11 cellular contexts compared by ENCODE assay signal in genomic region chr18:75214766-75215515, GRCh38. TPM values are rescaled to one million over a fixed set of nuclear protein-coding genes. Genes with fewer than 3 reads are reported as not detected.
A peak's percentile ranks its signal among the peaks of the same experiment; 100 is the strongest.
DNase-seq lines count a peak whose midpoint lies in the region; ATAC-seq and TF ChIP-seq lines count a peak whose summit lies in the region.
"Had no signal": no experiment of that assay in that cellular context is flagged by ENCODE, and none has a peak within 500 bp of the region (broad histone marks: within the 10 kb centered on the region; RNA-seq: fewer than 3 reads in every experiment).

No MANE protein-coding gene starts in this region.

- no peak overlapping the region for H2AFZ ChIP-seq in DND-41 (ENCODE audit: low read depth, low read length)
- no peak overlapping the region for H2AFZ ChIP-seq in PC-9

- CTCF ChIA-PET in PC-9 (lab: Charles Lee): no interaction called here

- peaks cover 22% of the 10 kb centered on the region for H3F3A ChIP-seq in PC-9 (ENCODE audit: insufficient read depth, low read depth)

- H4K20me1 ChIP-seq in DND-41 (ENCODE audit: insufficient read depth, low read length) (peaks cover 24% of the 10 kb centered on the region; the same call in 1 of the 2 replicates), PC-9 (ENCODE audit: insufficient read depth) (no peaks in the 10 kb centered on the region)

- H3K27ac Mint-ChIP-seq in nephron: peak overlapping the region; percentile 92 to 99 (median 95)

- H3K9me3 ChIP-seq in DND-41 (ENCODE audit: insufficient read depth, low read length, severe bottlenecking): no peaks in the 10 kb centered on the region
- no peaks in the 10 kb centered on the region for H3K9me3 ChIP-seq in colonic mucosa
- no peaks in the 10 kb centered on the region for H3K9me3 ChIP-seq in PC-9 (ENCODE audit: insufficient read depth, low read depth)

- ATAC-seq in DND-41 (ENCODE audit: insufficient read depth, low read depth): no peak
- no peak for ATAC-seq in HG03354 (IDR thresholded peaks at IDR 0.05; ENCODE audit: poor library complexity, severe bottlenecking, unreplicated experiment)
- ATAC-seq in HG03342 (IDR thresholded peaks at IDR 0.05; ENCODE audit: unreplicated experiment): no peak

- peaks cover 6% of the 10 kb centered on the region; the same call in 1 of the 2 replicates for H3K36me3 ChIP-seq in DND-41 (ENCODE audit: insufficient read depth, low read length)
- H3K36me3 ChIP-seq in colonic mucosa: no peaks in the 10 kb centered on the region
- H3K36me3 ChIP-seq in PC-9 (ENCODE audit: low read depth): no peaks in the 10 kb centered on the region

- DNase-seq in DND-41 (no peak), NCI-H2081 (lab: John Stamatoyannopoulos, UW) (peak; percentile 14 to 59), colonic mucosa (peak; percentile 54), NCI-H1105 treated with DMSO at 0.1 percent for 48 hours (lab: John Stamatoyannopoulos, UW) (no peak), PC-9 (no peak)
- DNase-seq: DMS 273 treated with DMSO at 0.1 percent for 48 hours, GM23248 had no signal

- H3K4me1 Mint-ChIP-seq in nephron: peaks cover 82% of the 10 kb centered on the region

- TF ChIP-seq CTCF in DND-41 (IDR thresholded peaks at IDR 0.05; ENCODE audit: borderline replicate concordance, extremely low read depth, low read length, poor library complexity, severe bottlenecking) (no peak), colonic mucosa (IDR thresholded peaks at IDR 0.05) (no peak), nephron (IDR thresholded peaks at IDR 0.05; ENCODE audit: unreplicated experiment in 3 of 3) (no peak), PC-9 (conservative IDR thresholded peaks at IDR 0.05) (no peak)

- no TSS peak for BruUV-seq in PC-9 (replicated peaks; lab: Mats Ljungman, UMichigan)

- H3K27ac ChIP-seq in DND-41 (ENCODE audit: low read length): peak overlapping the region; percentile 51
- H3K27ac ChIP-seq in colonic mucosa: peak overlapping the region; percentile 84
- no peak overlapping the region for H3K27ac ChIP-seq in PC-9
- H3K27ac ChIP-seq: GM23248, VCaP had no signal

- intact Hi-C loops in colonic mucosa (cut with DNase I): no loop called here
- intact Hi-C loops in PC-9 (cut with micrococcal nuclease; ENCODE audit: unreplicated experiment): no loop called here

- H3K27me3 ChIP-seq in DND-41 (ENCODE audit: insufficient read depth, low read length, poor library complexity): no peaks in the 10 kb centered on the region
- H3K27me3 ChIP-seq in colonic mucosa: no peaks in the 10 kb centered on the region
- H3K27me3 ChIP-seq in PC-9 (ENCODE audit: insufficient read depth, low read depth): no peaks in the 10 kb centered on the region

- H3K9me3 Mint-ChIP-seq in nephron: no peaks in the 10 kb centered on the region

- POLR2A ChIA-PET in PC-9 (lab: Charles Lee; ENCODE audit: unreplicated experiment): no interaction called here

- no peaks in the 10 kb centered on the region for H3K27me3 Mint-ChIP-seq in nephron (ENCODE audit: low read depth)

- H3K4me3 ChIP-seq in DND-41 (ENCODE audit: low read depth in 1 of 2, low read length in 2 of 2) (peak overlapping the region in 1 of 2 experiments; percentile 35; a peak in 1 of 4 replicates), colonic mucosa (no peak overlapping the region), PC-9 (no peak overlapping the region)

- H3K4me3 Mint-ChIP-seq in nephron: peak overlapping the region; percentile 64 to 94 (median 66)

- peak overlapping the region; percentile 68 for H3K4me2 ChIP-seq in DND-41 (ENCODE audit: insufficient read depth, low read length)
- H3K4me2 ChIP-seq in PC-9: no peak overlapping the region

- H3K4me1 ChIP-seq in DND-41 (ENCODE audit: insufficient read depth, low read length) (peaks cover 68% of the 10 kb centered on the region), colonic mucosa (peaks cover 35% of the 10 kb centered on the region), PC-9 (replicated peaks; ENCODE audit: insufficient read depth) (peaks cover 25% of the 10 kb centered on the region)

- H3K9ac ChIP-seq in DND-41 (ENCODE audit: low read depth, low read length): peak overlapping the region; percentile 16; the same call in 1 of the 2 replicates
- H3K9ac ChIP-seq in colonic mucosa (ENCODE audit: low read depth in 2 of 2, low read length in 2 of 2): peak overlapping the region in 1 of 2 donors; percentile 69
- H3K9ac ChIP-seq: GM23248 had no signal

- no peaks in the 10 kb centered on the region for H3K9me2 ChIP-seq in PC-9 (ENCODE audit: insufficient read depth)

- H3K36me3 Mint-ChIP-seq in nephron (ENCODE audit: low read depth): peaks cover 7% of the 10 kb centered on the region

- H3K79me2 ChIP-seq in DND-41 (ENCODE audit: insufficient read depth, low read length): peaks cover 92% of the 10 kb centered on the region
- H3K79me2 ChIP-seq in PC-9 (ENCODE audit: low read depth): no peaks in the 10 kb centered on the region

RNA-seq across cellular contexts. Expression of gene TSHZ1, which starts 4.3 kb away (rescaled TPM):
- total RNA-seq in colonic mucosa (10 to 100 TPM; 16.6 to 34.3 TPM), PC-9 (2021) (6.5 and 7.4 TPM in 2 replicates)

RNA-seq across cellular contexts. Expression of gene PTGR3, which starts 6.0 kb away (rescaled TPM):
- total RNA-seq in colonic mucosa: 10 to 100 TPM; 43.4 to 59.1 TPM
- 36.6 and 38.4 TPM in 2 replicates for total RNA-seq in PC-9 (2021)

Comparison
In these comparisons a context has a peak if more than half of its experiments do, and no peak if none do; other contexts are left out.
1. DNase-seq: peak in NCI-H2081 (2 of 2) and colonic mucosa (single experiment); none in DND-41 (single experiment), NCI-H1105 treated with DMSO at 0.1 percent for 48 hours (single experiment) and PC-9 (0 of 2).